In genomic region chr22:23385301-23386244, GRCh38 we compare ENCODE assay signal across 8 cellular contexts.
DNase-seq lines count a peak whose midpoint lies in the region; ATAC-seq and TF ChIP-seq lines count a peak whose summit lies in the region.

No MANE protein-coding gene starts in this region.

- peak; percentile 66 for DNase-seq in NCI-H1092 (lab: John Stamatoyannopoulos, UW)
- peak; percentile 57 to 74 (median 69) for DNase-seq in T-helper 1 cell
- DNase-seq in amniotic epithelial cell (ENCODE audit: low read depth), result peak; percentile 71
- peak; percentile 88 for DNase-seq in left ventricle myocardium superior
- DNase-seq in retina, result peak; percentile 95

- peak; percentile 87 for ATAC-seq in left ventricle myocardium superior
- no peak for ATAC-seq in HG03097 (IDR thresholded peaks at IDR 0.05; ENCODE audit: low FRiP score, unreplicated experiment)
- ATAC-seq in HG02970 (IDR thresholded peaks at IDR 0.05; ENCODE audit: low FRiP score, unreplicated experiment), result no peak

- intact Hi-C loops in left ventricle myocardium superior (cut with micrococcal nuclease), result no loop called here

- peak; percentile 74 for TF ChIP-seq CTCF in GM12801 (IDR thresholded peaks at IDR 0.05; ENCODE audit: extremely low read depth, insufficient read length)
